ENCODE assay signal across 23 cellular contexts in the genomic region with DNA sequence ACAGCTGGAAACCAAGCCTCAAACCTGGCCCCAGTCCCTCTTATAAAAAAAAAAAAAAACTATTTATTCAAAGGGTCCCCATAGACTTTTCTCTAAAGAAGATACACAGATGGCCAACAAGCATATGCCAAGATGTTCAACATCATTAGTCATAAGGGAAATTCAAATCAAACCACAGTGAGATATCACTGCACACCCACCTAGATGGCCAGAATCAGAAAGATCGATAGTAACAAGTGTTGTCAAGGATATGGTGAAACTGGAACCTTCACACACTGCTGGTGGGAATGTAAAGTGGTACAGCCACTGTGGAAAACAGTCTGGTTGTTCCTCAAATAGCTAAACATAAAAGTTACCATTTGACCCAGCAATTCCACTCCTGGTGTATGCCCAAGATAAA.
"Had no signal": no experiment of that assay in that cellular context is flagged by ENCODE, and none has a peak within 500 bp of the region (broad histone marks: within the 10 kb centered on the region; RNA-seq: fewer than 3 reads in every experiment).

No MANE protein-coding gene starts in this region.

- H3K4me1 ChIP-seq: upper lobe of right lung had no signal

- H3K27ac ChIP-seq: left ventricle myocardium inferior, ovary, right atrium auricular region, skin epidermis, suprapubic skin, thoracic aorta, tibial artery, upper lobe of right lung had no signal

- H3K9me3 ChIP-seq: left ventricle myocardium inferior, mucosa of descending colon, ovary, right atrium auricular region, suprapubic skin, thoracic aorta, tibial artery, upper lobe of right lung had no signal

- H3K4me3 ChIP-seq: left ventricle myocardium inferior, lung, mucosa of descending colon, ovary, right atrium auricular region, skin epidermis, suprapubic skin, thoracic aorta, tibial artery, upper lobe of right lung had no signal

- H3K36me3 ChIP-seq: left ventricle myocardium inferior, ovary, right atrium auricular region, suprapubic skin, thoracic aorta, tibial artery, upper lobe of right lung had no signal

- DNase-seq: hypothalamus; immature natural killer cell; left ventricle myocardium inferior; mesendoderm; mucosa of descending colon; naive thymus-derived CD4-positive, alpha-beta T cell; ovary; stimulated activated CD4-positive, alpha-beta T cell treated with anti-CD3 and anti-CD28 coated beads, Interleukin-12 subunit alpha, Interleukin-12 subunit beta, amount 100 ng/mL, for 4 hours; stimulated activated CD4-positive, alpha-beta T cell treated with anti-CD3 and anti-CD28 coated beads, Interleukin-15, amount 100 ng/mL, for 24 hours; stimulated activated CD4-positive, alpha-beta T cell treated with anti-CD3 and anti-CD28 coated beads, Interleukin-4, amount 100 ng/mL, for 24 hours; stimulated activated naive CD4-positive, alpha-beta T cell treated with Interleukin-2 at 50 U/mL for 16 hours; tibial artery; upper lobe of right lung had no signal

- ATAC-seq: mucosa of descending colon; naive thymus-derived CD4-positive, alpha-beta T cell; natural killer cell treated with Interleukin-12 subunit alpha and Interleukin-12 subunit beta and Interleukin-15 and Interleukin-18, amount 100 ng/mL, for 72 hours; sciatic nerve; stimulated activated memory B cell treated with anti-CD40 and anti-IgM and Interleukin-4, amounts not matched to agents 10 μg/mL and 1 μg/mL and 100 μg/mL, for 72 hours; upper lobe of right lung had no signal

- H3K36me3 Mint-ChIP-seq: immature natural killer cell; mesothelial cell of epicardium; naive thymus-derived CD4-positive, alpha-beta T cell; natural killer cell treated with Interleukin-12 subunit alpha and Interleukin-12 subunit beta and Interleukin-15 and Interleukin-18, amount 100 ng/mL, for 72 hours; stimulated activated memory B cell treated with anti-CD40 and anti-IgM and Interleukin-4, amounts not matched to agents 10 μg/mL and 1 μg/mL and 100 μg/mL, for 72 hours had no signal

- H3K9me3 Mint-ChIP-seq: immature natural killer cell; natural killer cell treated with Interleukin-12 subunit alpha and Interleukin-12 subunit beta and Interleukin-15 and Interleukin-18, amount 100 ng/mL, for 72 hours had no signal

- H3K27ac Mint-ChIP-seq: immature natural killer cell; mesothelial cell of epicardium; naive thymus-derived CD4-positive, alpha-beta T cell; natural killer cell treated with Interleukin-12 subunit alpha and Interleukin-12 subunit beta and Interleukin-15 and Interleukin-18, amount 100 ng/mL, for 72 hours; progenitor cell of endocrine pancreas; stimulated activated memory B cell treated with anti-CD40 and anti-IgM and Interleukin-4, amounts not matched to agents 10 μg/mL and 1 μg/mL and 100 μg/mL, for 72 hours had no signal

- H3K4me1 Mint-ChIP-seq: immature natural killer cell; stimulated activated memory B cell treated with anti-CD40 and anti-IgM and Interleukin-4, amounts not matched to agents 10 μg/mL and 1 μg/mL and 100 μg/mL, for 72 hours had no signal

- H3K4me3 Mint-ChIP-seq: immature natural killer cell; mesothelial cell of epicardium; naive thymus-derived CD4-positive, alpha-beta T cell; natural killer cell treated with Interleukin-12 subunit alpha and Interleukin-12 subunit beta and Interleukin-15 and Interleukin-18, amount 100 ng/mL, for 72 hours; stimulated activated memory B cell treated with anti-CD40 and anti-IgM and Interleukin-4, amounts not matched to agents 10 μg/mL and 1 μg/mL and 100 μg/mL, for 72 hours had no signal
